ENCODE assay signal across 1 cellular context in genomic region chr21:33541756-33542639, GRCh38.
TF ChIP-seq lines count a peak whose summit lies in the region.

GART (minus strand) TSS chr21:33542117; CDS start chr21:33539315, 2,802 bp downstream.

TF ChIP-seq in HepG2, 621 proteins besides CTCF, POLR2A, EP300 and RAD21 (continued from another document and continues in another):
- TF ChIP-seq KLF15 (CRISPR knock-in tag; IDR thresholded peaks at IDR 0.05; ENCODE audit: borderline replicate concordance) (0 out of 2 replicates have a peak, but pooled peaks have one; percentile 59), PHF5A (CRISPR knock-in tag; IDR thresholded peaks at IDR 0.05; ENCODE audit: low read depth, unreplicated experiment) (no peak), ZNF788 (CRISPR knock-in tag; IDR thresholded peaks at IDR 0.05; ENCODE audit: borderline replicate concordance) (peak; percentile 11; the same call in 1 of the 2 replicates), E2F5 (CRISPR knock-in tag; conservative IDR thresholded peaks at IDR 0.05) (peak; percentile 55; the same call in 1 of the 2 replicates), SP2 (CRISPR knock-in tag; IDR thresholded peaks at IDR 0.05) (peak; percentile 74), MAFG (CRISPR knock-in tag; IDR thresholded peaks at IDR 0.05) (0 out of 2 replicates have a peak, but pooled peaks have one; percentile 37), ZNF629 (CRISPR knock-in tag; conservative IDR thresholded peaks at IDR 0.05) (0 out of 2 replicates have a peak, but pooled peaks have one; percentile 22), ZNF776 (CRISPR knock-in tag; IDR thresholded peaks at IDR 0.05) (0 out of 2 replicates have a peak, but pooled peaks have one; percentile 25), ASH2L (IDR thresholded peaks at IDR 0.05; ENCODE audit: insufficient read length, low read depth, low read length) (peak; percentile 38), ZKSCAN5 (CRISPR knock-in tag; IDR thresholded peaks at IDR 0.05) (no peak), ZFX (CRISPR knock-in tag; IDR thresholded peaks at IDR 0.05; ENCODE audit: low read depth) (peak; percentile 50; the same call in 1 of the 2 replicates), ZSCAN12 (CRISPR knock-in tag; IDR thresholded peaks at IDR 0.05) (no peak), ZHX2 (IDR thresholded peaks at IDR 0.05; ENCODE audit: low read depth) (no peak), ZHX2 (CRISPR knock-in tag; IDR thresholded peaks at IDR 0.05; ENCODE audit: borderline replicate concordance) (0 out of 2 replicates have a peak, but pooled peaks have one; percentile 52), ZNF20 (CRISPR knock-in tag; IDR thresholded peaks at IDR 0.05) (no peak), PHF21A (CRISPR knock-in tag; IDR thresholded peaks at IDR 0.05) (0 out of 2 replicates have a peak, but pooled peaks have one; percentile 3), ZNF556 (CRISPR knock-in tag; IDR thresholded peaks at IDR 0.05; ENCODE audit: borderline replicate concordance) (no peak; the same call in 1 of the 2 replicates), SNAI1 (CRISPR knock-in tag; IDR thresholded peaks at IDR 0.05; ENCODE audit: borderline replicate concordance) (peak; percentile 43; the same call in 1 of the 2 replicates), MYNN (CRISPR knock-in tag; IDR thresholded peaks at IDR 0.05; ENCODE audit: low read depth) (no peak), PHF8 (CRISPR knock-in tag; IDR thresholded peaks at IDR 0.05) (peak; percentile 56), HOXA3 (CRISPR knock-in tag; IDR thresholded peaks at IDR 0.05) (peak; percentile 75), POLR2G (IDR thresholded peaks at IDR 0.05; ENCODE audit: low read depth, low read length) (peak; percentile 73), HOXA7 (CRISPR knock-in tag; IDR thresholded peaks at IDR 0.05) (no peak), REL (CRISPR knock-in tag; conservative IDR thresholded peaks at IDR 0.05) (peak; percentile 63; the same call in 1 of the 2 replicates), ZFP36 (IDR thresholded peaks at IDR 0.05; ENCODE audit: borderline replicate concordance, low read depth, low read length, partially characterized antibody) (no peak), TP53 (CRISPR knock-in tag; conservative IDR thresholded peaks at IDR 0.05) (0 out of 2 replicates have a peak, but pooled peaks have one; percentile 25), SAP130 (CRISPR knock-in tag; IDR thresholded peaks at IDR 0.05; ENCODE audit: low read depth) (peak; percentile 95), ZNF264 (CRISPR knock-in tag; IDR thresholded peaks at IDR 0.05) (peak; percentile 74; the same call in 1 of the 2 replicates), ZNF260 (CRISPR knock-in tag; IDR thresholded peaks at IDR 0.05; ENCODE audit: borderline replicate concordance, low read depth) (no peak), RXRA (CRISPR knock-in tag; IDR thresholded peaks at IDR 0.05) (no peak), ZSCAN21 (CRISPR knock-in tag; IDR thresholded peaks at IDR 0.05; ENCODE audit: borderline replicate concordance) (no peak), ZNF75D (CRISPR knock-in tag; IDR thresholded peaks at IDR 0.05; ENCODE audit: borderline replicate concordance) (no peak), ZNF331 (CRISPR knock-in tag; IDR thresholded peaks at IDR 0.05) (peak; percentile 20; the same call in 1 of the 2 replicates), SPEN (CRISPR knock-in tag; IDR thresholded peaks at IDR 0.05; ENCODE audit: low read depth) (peak; percentile 57), RCOR2 (CRISPR knock-in tag; IDR thresholded peaks at IDR 0.05) (no peak), ETS1 (CRISPR knock-in tag; IDR thresholded peaks at IDR 0.05) (0 out of 2 replicates have a peak, but pooled peaks have one; percentile 37), MEIS2 (CRISPR knock-in tag; IDR thresholded peaks at IDR 0.05) (no peak; the same call in 1 of the 2 replicates)
- TF ChIP-seq, protein P1, sequence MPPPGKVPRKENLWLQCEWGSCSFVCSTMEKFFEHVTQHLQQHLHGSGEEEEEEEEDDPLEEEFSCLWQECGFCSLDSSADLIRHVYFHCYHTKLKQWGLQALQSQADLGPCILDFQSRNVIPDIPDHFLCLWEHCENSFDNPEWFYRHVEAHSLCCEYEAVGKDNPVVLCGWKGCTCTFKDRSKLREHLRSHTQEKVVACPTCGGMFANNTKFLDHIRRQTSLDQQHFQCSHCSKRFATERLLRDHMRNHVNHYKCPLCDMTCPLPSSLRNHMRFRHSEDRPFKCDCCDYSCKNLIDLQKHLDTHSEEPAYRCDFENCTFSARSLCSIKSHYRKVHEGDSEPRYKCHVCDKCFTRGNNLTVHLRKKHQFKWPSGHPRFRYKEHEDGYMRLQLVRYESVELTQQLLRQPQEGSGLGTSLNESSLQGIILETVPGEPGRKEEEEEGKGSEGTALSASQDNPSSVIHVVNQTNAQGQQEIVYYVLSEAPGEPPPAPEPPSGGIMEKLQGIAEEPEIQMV (CRISPR knock-in tag; IDR thresholded peaks at IDR 0.05; ENCODE audit: low read depth) = no peak
- TF ChIP-seq, protein P2, sequence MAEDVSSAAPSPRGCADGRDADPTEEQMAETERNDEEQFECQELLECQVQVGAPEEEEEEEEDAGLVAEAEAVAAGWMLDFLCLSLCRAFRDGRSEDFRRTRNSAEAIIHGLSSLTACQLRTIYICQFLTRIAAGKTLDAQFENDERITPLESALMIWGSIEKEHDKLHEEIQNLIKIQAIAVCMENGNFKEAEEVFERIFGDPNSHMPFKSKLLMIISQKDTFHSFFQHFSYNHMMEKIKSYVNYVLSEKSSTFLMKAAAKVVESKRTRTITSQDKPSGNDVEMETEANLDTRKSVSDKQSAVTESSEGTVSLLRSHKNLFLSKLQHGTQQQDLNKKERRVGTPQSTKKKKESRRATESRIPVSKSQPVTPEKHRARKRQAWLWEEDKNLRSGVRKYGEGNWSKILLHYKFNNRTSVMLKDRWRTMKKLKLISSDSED (CRISPR knock-in tag; IDR thresholded peaks at IDR 0.05) = no peak
- TF ChIP-seq, protein P3, sequence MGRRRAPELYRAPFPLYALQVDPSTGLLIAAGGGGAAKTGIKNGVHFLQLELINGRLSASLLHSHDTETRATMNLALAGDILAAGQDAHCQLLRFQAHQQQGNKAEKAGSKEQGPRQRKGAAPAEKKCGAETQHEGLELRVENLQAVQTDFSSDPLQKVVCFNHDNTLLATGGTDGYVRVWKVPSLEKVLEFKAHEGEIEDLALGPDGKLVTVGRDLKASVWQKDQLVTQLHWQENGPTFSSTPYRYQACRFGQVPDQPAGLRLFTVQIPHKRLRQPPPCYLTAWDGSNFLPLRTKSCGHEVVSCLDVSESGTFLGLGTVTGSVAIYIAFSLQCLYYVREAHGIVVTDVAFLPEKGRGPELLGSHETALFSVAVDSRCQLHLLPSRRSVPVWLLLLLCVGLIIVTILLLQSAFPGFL (CRISPR knock-in tag; IDR thresholded peaks at IDR 0.05) = 0 out of 2 replicates have a peak, but pooled peaks have one; percentile 32
- TF ChIP-seq, protein P4, sequence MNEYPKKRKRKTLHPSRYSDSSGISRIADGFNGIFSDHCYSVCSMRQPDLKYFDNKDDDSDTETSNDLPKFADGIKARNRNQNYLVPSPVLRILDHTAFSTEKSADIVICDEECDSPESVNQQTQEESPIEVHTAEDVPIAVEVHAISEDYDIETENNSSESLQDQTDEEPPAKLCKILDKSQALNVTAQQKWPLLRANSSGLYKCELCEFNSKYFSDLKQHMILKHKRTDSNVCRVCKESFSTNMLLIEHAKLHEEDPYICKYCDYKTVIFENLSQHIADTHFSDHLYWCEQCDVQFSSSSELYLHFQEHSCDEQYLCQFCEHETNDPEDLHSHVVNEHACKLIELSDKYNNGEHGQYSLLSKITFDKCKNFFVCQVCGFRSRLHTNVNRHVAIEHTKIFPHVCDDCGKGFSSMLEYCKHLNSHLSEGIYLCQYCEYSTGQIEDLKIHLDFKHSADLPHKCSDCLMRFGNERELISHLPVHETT (CRISPR knock-in tag; conservative IDR thresholded peaks at IDR 0.05) = peak; percentile 99
- TF ChIP-seq, protein P5, sequence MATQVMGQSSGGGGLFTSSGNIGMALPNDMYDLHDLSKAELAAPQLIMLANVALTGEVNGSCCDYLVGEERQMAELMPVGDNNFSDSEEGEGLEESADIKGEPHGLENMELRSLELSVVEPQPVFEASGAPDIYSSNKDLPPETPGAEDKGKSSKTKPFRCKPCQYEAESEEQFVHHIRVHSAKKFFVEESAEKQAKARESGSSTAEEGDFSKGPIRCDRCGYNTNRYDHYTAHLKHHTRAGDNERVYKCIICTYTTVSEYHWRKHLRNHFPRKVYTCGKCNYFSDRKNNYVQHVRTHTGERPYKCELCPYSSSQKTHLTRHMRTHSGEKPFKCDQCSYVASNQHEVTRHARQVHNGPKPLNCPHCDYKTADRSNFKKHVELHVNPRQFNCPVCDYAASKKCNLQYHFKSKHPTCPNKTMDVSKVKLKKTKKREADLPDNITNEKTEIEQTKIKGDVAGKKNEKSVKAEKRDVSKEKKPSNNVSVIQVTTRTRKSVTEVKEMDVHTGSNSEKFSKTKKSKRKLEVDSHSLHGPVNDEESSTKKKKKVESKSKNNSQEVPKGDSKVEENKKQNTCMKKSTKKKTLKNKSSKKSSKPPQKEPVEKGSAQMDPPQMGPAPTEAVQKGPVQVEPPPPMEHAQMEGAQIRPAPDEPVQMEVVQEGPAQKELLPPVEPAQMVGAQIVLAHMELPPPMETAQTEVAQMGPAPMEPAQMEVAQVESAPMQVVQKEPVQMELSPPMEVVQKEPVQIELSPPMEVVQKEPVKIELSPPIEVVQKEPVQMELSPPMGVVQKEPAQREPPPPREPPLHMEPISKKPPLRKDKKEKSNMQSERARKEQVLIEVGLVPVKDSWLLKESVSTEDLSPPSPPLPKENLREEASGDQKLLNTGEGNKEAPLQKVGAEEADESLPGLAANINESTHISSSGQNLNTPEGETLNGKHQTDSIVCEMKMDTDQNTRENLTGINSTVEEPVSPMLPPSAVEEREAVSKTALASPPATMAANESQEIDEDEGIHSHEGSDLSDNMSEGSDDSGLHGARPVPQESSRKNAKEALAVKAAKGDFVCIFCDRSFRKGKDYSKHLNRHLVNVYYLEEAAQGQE (IDR thresholded peaks at IDR 0.05; ENCODE audit: borderline replicate concordance in 1 of 2, low read depth in 1 of 2, low read length in 2 of 2) = 0 out of 4 replicates have a peak, but pooled peaks of 1 of the 2 experiments have one; percentile 49
- TF ChIP-seq, protein P6, sequence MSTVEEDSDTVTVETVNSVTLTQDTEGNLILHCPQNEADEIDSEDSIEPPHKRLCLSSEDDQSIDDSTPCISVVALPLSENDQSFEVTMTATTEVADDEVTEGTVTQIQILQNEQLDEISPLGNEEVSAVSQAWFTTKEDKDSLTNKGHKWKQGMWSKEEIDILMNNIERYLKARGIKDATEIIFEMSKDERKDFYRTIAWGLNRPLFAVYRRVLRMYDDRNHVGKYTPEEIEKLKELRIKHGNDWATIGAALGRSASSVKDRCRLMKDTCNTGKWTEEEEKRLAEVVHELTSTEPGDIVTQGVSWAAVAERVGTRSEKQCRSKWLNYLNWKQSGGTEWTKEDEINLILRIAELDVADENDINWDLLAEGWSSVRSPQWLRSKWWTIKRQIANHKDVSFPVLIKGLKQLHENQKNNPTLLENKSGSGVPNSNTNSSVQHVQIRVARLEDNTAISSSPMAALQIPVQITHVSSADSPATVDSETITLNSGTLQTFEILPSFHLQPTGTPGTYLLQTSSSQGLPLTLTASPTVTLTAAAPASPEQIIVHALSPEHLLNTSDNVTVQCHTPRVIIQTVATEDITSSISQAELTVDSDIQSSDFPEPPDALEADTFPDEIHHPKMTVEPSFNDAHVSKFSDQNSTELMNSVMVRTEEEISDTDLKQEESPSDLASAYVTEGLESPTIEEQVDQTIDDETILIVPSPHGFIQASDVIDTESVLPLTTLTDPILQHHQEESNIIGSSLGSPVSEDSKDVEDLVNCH (CRISPR knock-in tag; IDR thresholded peaks at IDR 0.05) = no peak
